ENCODE assay signal across 9 cellular contexts in genomic region chr1:30847358-30847972, GRCh38.
DNase-seq lines count a peak whose midpoint lies in the region; ATAC-seq lines count a peak whose summit lies in the region.
"Had no signal": no experiment of that assay in that cellular context is flagged by ENCODE, and none has a peak within 500 bp of the region (broad histone marks: within the 10 kb centered on the region; RNA-seq: fewer than 3 reads in every experiment).

No MANE protein-coding gene starts in this region.

- no peak for ATAC-seq in HG03135 (IDR thresholded peaks at IDR 0.05; ENCODE audit: unreplicated experiment)

- in situ Hi-C loops in ACHN (cut with HindIII; ENCODE audit: low pct_ligation_motif_present, low pct_unique_long_range_greater_than_20kb, low sequenced_read_pairs), result no loop called here

- DNase-seq in COLO829 (ENCODE audit: low spot score), result peak; percentile 90
- peak; percentile 90 for DNase-seq in RPMI7951 (ENCODE audit: low read depth)
- peak; percentile 14 for DNase-seq in glomerular endothelial cell (ENCODE audit: extremely low read depth, low read depth, low spot score)
- DNase-seq in nucleus accumbens (lab: John Stamatoyannopoulos, UW), result peak in 55 of 56 donors; percentile 12 to 93 (median 78)
- no peak for DNase-seq in LoVo (ENCODE audit: low spot score)
- DNase-seq in AML-193 (lab: John Stamatoyannopoulos, UW), result no peak
- no peak for DNase-seq in ACHN
- DNase-seq: erythroblast had no signal

Comparison
In these comparisons a context has a peak if more than half of its experiments do, and no peak if none do; other contexts are left out.
1. DNase-seq: peak in COLO829 (single experiment), RPMI7951 (single experiment), glomerular endothelial cell (single experiment) and nucleus accumbens (55 of 56); none in LoVo (single experiment), AML-193 (0 of 2) and ACHN (single experiment).